In genomic region chr20:12966468-12967085, GRCh38 we compare ENCODE assay signal across 11 cellular contexts. TPM values are rescaled to one million over a fixed set of nuclear protein-coding genes. Genes with fewer than 3 reads are reported as not detected.
DNase-seq lines count a peak whose midpoint lies in the region; ATAC-seq and TF ChIP-seq lines count a peak whose summit lies in the region.
"Had no signal": no experiment of that assay in that cellular context is flagged by ENCODE, and none has a peak within 500 bp of the region (broad histone marks: within the 10 kb centered on the region; RNA-seq: fewer than 3 reads in every experiment).

No MANE protein-coding gene starts in this region.

- CTCF ChIA-PET in PC-3 (lab: Charles Lee) = interaction anchor here (1.1 to 2.6 kb wide), 4 partner anchors 20 to 42 kb away, joined by 3 to 25 read pairs (median 9); no protein-coding TSS in a partner anchor

- TF ChIP-seq POLR2A in esophagus muscularis mucosa (IDR thresholded peaks at IDR 0.05; ENCODE audit: low read depth) = no peak
- TF ChIP-seq POLR2A in stomach (IDR thresholded peaks at IDR 0.05) = no peak
- no peak for TF ChIP-seq POLR2A in suprapubic skin (IDR thresholded peaks at IDR 0.05)

- peak; percentile 91 for TF ChIP-seq CTCF in PC-3 (conservative IDR thresholded peaks at IDR 0.05; ENCODE audit: low read depth, low read length)
- TF ChIP-seq CTCF in thoracic aorta (IDR thresholded peaks at IDR 0.05) = peak; percentile 30
- TF ChIP-seq CTCF in esophagus muscularis mucosa (IDR thresholded peaks at IDR 0.05) = peak in 1 of 3 experiments; percentile 16
- peak in 1 of 7 experiments; percentile 9 for TF ChIP-seq CTCF in stomach (IDR thresholded peaks at IDR 0.05)
- no peak for TF ChIP-seq CTCF in suprapubic skin (IDR thresholded peaks at IDR 0.05)

- intact Hi-C loops in PC-3 (cut with micrococcal nuclease) = loop anchor here (1.0 kb wide), 1 partner anchor 41 kb away; no protein-coding TSS in a partner anchor
- intact Hi-C loops in esophagus muscularis mucosa (cut with DNase I) = no loop called here
- intact Hi-C loops in stomach (cut with DNase I; ENCODE audit: low total_unique reads) = loop anchor here (10.0 kb wide), 1 partner anchor 138 kb away; no protein-coding TSS in a partner anchor

- DNase-seq in NCI-H2171 treated with DMSO at 0.1 percent for 48 hours (lab: John Stamatoyannopoulos, UW) (peak; percentile 12), NCI-H2171 (lab: John Stamatoyannopoulos, UW) (no peak), PC-3 (peak; percentile 75), globus pallidus (ENCODE audit: low spot score) (peak; percentile 22), thoracic aorta (ENCODE audit: low spot score) (no peak), esophagus muscularis mucosa (ENCODE audit: extremely low spot score) (no peak), stomach (no peak), suprapubic skin (ENCODE audit: low spot score in 2 of 2) (no peak)

- no peak overlapping the region for H2AFZ ChIP-seq in PC-3 (ENCODE audit: low read length)

- no peak overlapping the region for H3K27ac ChIP-seq in PC-3 (ENCODE audit: low read length)
- H3K27ac ChIP-seq in thoracic aorta = no peak overlapping the region
- H3K27ac ChIP-seq in esophagus muscularis mucosa (replicated peaks in 1 of 4) = no peak overlapping the region
- no peak overlapping the region for H3K27ac ChIP-seq in stomach
- no peak overlapping the region for H3K27ac ChIP-seq in suprapubic skin
- H3K27ac ChIP-seq: BLaER1 treated with 17β-estradiol and CSF1 and Interleukin-3, amounts not matched to agents 10 nM and 100 nM; SK-N-MC had no signal

- ATAC-seq in PC-3 (peak; percentile 31), thoracic aorta (ENCODE audit: insufficient number of reproducible peaks, low FRiP score, low read depth) (no peak)

- H3K9ac ChIP-seq in PC-3 (ENCODE audit: low read length) = no peak overlapping the region
- H3K9ac ChIP-seq: BLaER1 treated with 17β-estradiol and CSF1 and Interleukin-3, amounts not matched to agents 10 nM and 100 nM had no signal

- no peaks in the 10 kb centered on the region for H3K79me2 ChIP-seq in PC-3 (ENCODE audit: low read length)

- peaks cover 62% of the 10 kb centered on the region for H3K4me1 ChIP-seq in PC-3 (ENCODE audit: insufficient read depth, low read length)
- H3K4me1 ChIP-seq in thoracic aorta (ENCODE audit: control insufficient read depth in 1 of 2, low read depth in 2 of 2) = no peaks in the 10 kb centered on the region
- no peaks in the 10 kb centered on the region for H3K4me1 ChIP-seq in esophagus muscularis mucosa
- no peaks in the 10 kb centered on the region for H3K4me1 ChIP-seq in stomach
- H3K4me1 ChIP-seq in suprapubic skin = peaks cover 2% of the 10 kb centered on the region

- 0% methylated on average over 1 of the region's 1 CpG for WGBS in esophagus muscularis mucosa
- 0 to 90% (median 0%) methylated on average over 1 of the region's 1 CpG for WGBS in stomach, 5 donors
- 0% methylated on average over 1 of the region's 1 CpG for WGBS in suprapubic skin

- H3K4me3 ChIP-seq in PC-3 (ENCODE audit: low read length) (no peak overlapping the region), thoracic aorta (no peak overlapping the region), esophagus muscularis mucosa (no peak overlapping the region), stomach (no peak overlapping the region), suprapubic skin (no peak overlapping the region)
- H3K4me3 ChIP-seq: BLaER1 treated with 17β-estradiol and CSF1 and Interleukin-3, amounts not matched to agents 10 nM and 100 nM; HAP-1; SK-N-MC had no signal

- H3K9me2 ChIP-seq in PC-3 (replicated peaks; ENCODE audit: low read length) = no peaks in the 10 kb centered on the region

- no peak overlapping the region for H3K4me2 ChIP-seq in PC-3 (ENCODE audit: low read length)
- H3K4me2 ChIP-seq: BLaER1 treated with 17β-estradiol and CSF1 and Interleukin-3, amounts not matched to agents 10 nM and 100 nM had no signal

- H3K9me3 ChIP-seq in PC-3 (ENCODE audit: low read length) (no peaks in the 10 kb centered on the region), thoracic aorta (no peaks in the 10 kb centered on the region), esophagus muscularis mucosa (no peaks in the 10 kb centered on the region), stomach (peaks cover 0 to 6% (median 2%) of the 10 kb centered on the region in 4 donors), suprapubic skin (no peaks in the 10 kb centered on the region)
- H3K9me3 ChIP-seq: HAP-1 had no signal

- no peaks in the 10 kb centered on the region for H3K36me3 ChIP-seq in PC-3 (ENCODE audit: low read depth, low read length)
- H3K36me3 ChIP-seq in thoracic aorta = no peaks in the 10 kb centered on the region
- no peaks in the 10 kb centered on the region for H3K36me3 ChIP-seq in esophagus muscularis mucosa
- H3K36me3 ChIP-seq in stomach = no peaks in the 10 kb centered on the region
- no peaks in the 10 kb centered on the region for H3K36me3 ChIP-seq in suprapubic skin
- H3K36me3 ChIP-seq: HAP-1 had no signal

- no peaks in the 10 kb centered on the region for H3F3A ChIP-seq in PC-3 (ENCODE audit: low read length, unreplicated experiment)

- H3K27me3 ChIP-seq in PC-3 (ENCODE audit: low read length) = no peaks in the 10 kb centered on the region
- H3K27me3 ChIP-seq in thoracic aorta (replicated peaks; ENCODE audit: insufficient read depth) = no peaks in the 10 kb centered on the region
- H3K27me3 ChIP-seq in esophagus muscularis mucosa = no peaks in the 10 kb centered on the region
- H3K27me3 ChIP-seq in stomach = no peaks in the 10 kb centered on the region
- H3K27me3 ChIP-seq in suprapubic skin = no peaks in the 10 kb centered on the region
- H3K27me3 ChIP-seq: BLaER1 treated with 17β-estradiol and CSF1 and Interleukin-3, amounts not matched to agents 10 nM and 100 nM had no signal

- H4K20me1 ChIP-seq in PC-3 (ENCODE audit: low read length) = no peaks in the 10 kb centered on the region
- H4K20me1 ChIP-seq: BLaER1 treated with 17β-estradiol and CSF1 and Interleukin-3, amounts not matched to agents 10 nM and 100 nM had no signal

- TF ChIP-seq EP300 in esophagus muscularis mucosa (IDR thresholded peaks at IDR 0.05) (no peak), stomach (IDR thresholded peaks at IDR 0.05) (no peak), suprapubic skin (IDR thresholded peaks at IDR 0.05) (no peak)

- BruUV-seq in PC-3 (replicated peaks; lab: Mats Ljungman, UMichigan) = no TSS peak

- POLR2A ChIA-PET in PC-3 (lab: Charles Lee; ENCODE audit: unreplicated experiment) = no interaction called here

RNA-seq across cellular contexts. Expression of gene SPTLC3, which starts 42.2 kb away (rescaled TPM):
- 6.3 and 16.3 TPM in 2 replicates for total RNA-seq in PC-3 (2014; rRNA removed)
- total RNA-seq in thoracic aorta = 1 to 10 TPM; 4.5 to 6.2 TPM
- 10 to 100 TPM in 1 of 4 donors, 1 to 10 TPM in 3; 2.8 to 12.5 (median 3.9) TPM for total RNA-seq in esophagus muscularis mucosa
- total RNA-seq in stomach = 10 to 100 TPM in 2 of 5 donors, 1 to 10 TPM in 2, not detected in 1; 1.9 to 33.9 (median 8.5) TPM
- polyA plus RNA-seq in stomach = 1 to 10 TPM; 1.1 to 2.1 (median 1.9) TPM
- total RNA-seq in suprapubic skin = 10 to 100 TPM; 54.1 to 83.0 (median 64.7) TPM

Comparison
In these comparisons a context has a peak if more than half of its experiments do, and no peak if none do; other contexts are left out.
1. DNase-seq: peak in NCI-H2171 treated with DMSO at 0.1 percent for 48 hours (single experiment), PC-3 (single experiment) and globus pallidus (single experiment); none in NCI-H2171 (single experiment), thoracic aorta (single experiment), esophagus muscularis mucosa (single experiment), stomach (single experiment) and suprapubic skin (0 of 2).
2. CTCF ChIP-seq: peak in PC-3 (single experiment) and thoracic aorta (single experiment); none in suprapubic skin (0 of 2).